17 cellular contexts compared by ENCODE assay signal in the genomic region with DNA sequence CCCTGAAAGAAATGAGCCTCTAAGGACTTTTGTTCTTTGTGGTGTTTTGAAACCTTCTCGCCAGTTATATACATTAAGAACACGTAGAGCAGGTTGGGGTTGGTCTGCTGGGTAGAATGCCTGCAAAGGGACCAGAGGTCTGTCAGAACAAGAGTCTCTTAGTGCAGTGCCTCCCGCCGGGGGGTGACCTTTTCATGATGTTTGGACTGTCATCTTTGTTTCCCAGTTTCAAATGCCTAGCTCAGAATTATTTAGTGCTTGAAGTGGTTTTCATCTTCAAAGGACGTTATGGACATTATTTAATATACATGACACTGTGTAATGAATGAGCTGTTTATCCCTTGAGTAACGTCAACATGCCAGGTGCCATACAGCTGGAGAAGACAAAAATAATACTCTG.
DNase-seq lines count a peak whose midpoint lies in the region; ATAC-seq lines count a peak whose summit lies in the region.
"Had no signal": no experiment of that assay in that cellular context is flagged by ENCODE, and none has a peak within 500 bp of the region (broad histone marks: within the 10 kb centered on the region; RNA-seq: fewer than 3 reads in every experiment).

No MANE protein-coding gene starts in this region.

- DNase-seq in DMS153 treated with DMSO at 0.1 percent for 48 hours (lab: John Stamatoyannopoulos, UW; ENCODE audit: unreplicated experiment) = peak; percentile 60
- DNase-seq in NCI-H748 (lab: John Stamatoyannopoulos, UW; ENCODE audit: unreplicated experiment) = peak; percentile 98
- no peak for DNase-seq in memory B cell (ENCODE audit: low spot score in 2 of 2)
- DNase-seq in 8988T = no peak
- DNase-seq in foreskin melanocyte = no peak
- no peak for DNase-seq in effector CD8-positive, alpha-beta T cell (lab: John Stamatoyannopoulos, UW)
- DNase-seq: cerebellar nuclear complex, DND-41, immature natural killer cell, KBM-7, mesendoderm, NCI-H1694, SJCRH30, stomach, T1000 had no signal

- peaks cover 2% of the 10 kb centered on the region for H3K9me3 Mint-ChIP-seq in memory B cell
- H3K9me3 Mint-ChIP-seq: immature natural killer cell had no signal

- H3K4me3 Mint-ChIP-seq in memory B cell = peak overlapping the region; percentile 82
- H3K4me3 Mint-ChIP-seq: immature natural killer cell had no signal

- no peaks in the 10 kb centered on the region for H3K27me3 Mint-ChIP-seq in memory B cell

- H3K4me1 Mint-ChIP-seq in memory B cell = peaks cover 45% of the 10 kb centered on the region

- peaks cover 8% of the 10 kb centered on the region for H3K36me3 Mint-ChIP-seq in memory B cell

- H3K27ac Mint-ChIP-seq in memory B cell = peak overlapping the region; percentile 93

- ATAC-seq in HG02588 (IDR thresholded peaks at IDR 0.05; ENCODE audit: unreplicated experiment) = peak; percentile 38
- no peak for ATAC-seq in memory B cell (ENCODE audit: low read depth)
- no peak for ATAC-seq in GM18517 (IDR thresholded peaks at IDR 0.05; ENCODE audit: unreplicated experiment)

Comparison
In these comparisons a context has a peak if more than half of its experiments do, and no peak if none do; other contexts are left out.
1. DNase-seq: peak in DMS153 treated with DMSO at 0.1 percent for 48 hours (single experiment) and NCI-H748 (single experiment); none in memory B cell (0 of 2), 8988T (single experiment), foreskin melanocyte (single experiment) and effector CD8-positive, alpha-beta T cell (single experiment).